21 cellular contexts compared by ENCODE assay signal in genomic region chr6:87873556-87873955, GRCh38.
"Had no signal": no experiment of that assay in that cellular context is flagged by ENCODE, and none has a peak within 500 bp of the region (broad histone marks: within the 10 kb centered on the region; RNA-seq: fewer than 3 reads in every experiment).

No MANE protein-coding gene starts in this region.

- H3K27ac ChIP-seq: coronary artery, dorsolateral prefrontal cortex, epithelial cell of prostate, esophagus squamous epithelium, gastrocnemius medialis, heart right ventricle, left lung, lower lobe of right lung had no signal

- H3K9me3 ChIP-seq: esophagus squamous epithelium, gastrocnemius medialis, heart right ventricle, left lung, lower lobe of right lung, mucosa of descending colon had no signal

- H3K4me3 ChIP-seq: coronary artery, dorsolateral prefrontal cortex, esophagus squamous epithelium, gastrocnemius medialis, heart right ventricle, left lung, lower lobe of right lung, mucosa of descending colon had no signal

- H3K36me3 ChIP-seq: esophagus squamous epithelium, gastrocnemius medialis, heart right ventricle, left lung, lower lobe of right lung had no signal

- H3K27me3 ChIP-seq: gastrocnemius medialis had no signal

- DNase-seq: dermis blood vessel endothelial cell; dorsolateral prefrontal cortex; effector CD4-positive, alpha-beta T cell; effector memory CD4-positive, alpha-beta T cell; erythroblast; esophagus squamous epithelium; foreskin melanocyte; gastrocnemius medialis; glutamatergic neuron; head of caudate nucleus; heart right ventricle; hippocampal formation; left cardiac atrium; left lung; left ventricle myocardium superior; lower lobe of right lung; mesenchymal stem cell; mucosa of descending colon had no signal

- ATAC-seq: esophagus mucosa, gastrocnemius medialis, heart right ventricle, left cardiac atrium, left lung, left ventricle myocardium superior, lower lobe of right lung, mucosa of descending colon had no signal

- H3K4me1 ChIP-seq: esophagus squamous epithelium, heart right ventricle, left lung, lower lobe of right lung had no signal
